In genomic region chr22:21673534-21674321, GRCh38 we compare ENCODE assay signal across 20 cellular contexts.
"Had no signal": no experiment of that assay in that cellular context is flagged by ENCODE, and none has a peak within 500 bp of the region (broad histone marks: within the 10 kb centered on the region; RNA-seq: fewer than 3 reads in every experiment).

No MANE protein-coding gene starts in this region.

- H3K4me1 ChIP-seq: suprapubic skin, transverse colon, uterus had no signal

- H3K36me3 ChIP-seq: uterus had no signal

- FAIRE-seq: colon, endometrium, islet of Langerhans had no signal

- H3K27ac Mint-ChIP-seq: activated naive CD8-positive, alpha-beta T cell treated with anti-CD3 and anti-CD28 coated beads, Interleukin-2, amount 10 ng/mL, durations not matched to agents 7 days and 5 days; mesothelial cell of epicardium; nephron progenitor cell had no signal

- H3K9me3 Mint-ChIP-seq: activated naive CD8-positive, alpha-beta T cell treated with anti-CD3 and anti-CD28 coated beads, Interleukin-2, amount 10 ng/mL, durations not matched to agents 7 days and 5 days; mesothelial cell of epicardium had no signal

- ATAC-seq: activated CD4-positive, CD25-positive, alpha-beta regulatory T cell treated with anti-CD3 and anti-CD28 coated beads, Interleukin-2, amount 50 U/mL, for 24 hours; left colon; SK-N-SH treated with all-trans-retinoic acid at 6 μM for 48 hours; stimulated activated naive CD8-positive, alpha-beta T cell treated with anti-CD3 and anti-CD28 coated beads, Interleukin-15, Interleukin-2, amounts not matched to agents 100 U/mL and 50 U/mL, for 24 hours had no signal

- DNase-seq: activated CD4-positive, alpha-beta T cell treated with anti-CD3 and anti-CD28 coated beads, Interleukin-2, amount 50 U/mL, for 1 hour; activated naive CD8-positive, alpha-beta T cell treated with anti-CD3 and anti-CD28 coated beads, Interleukin-2, amount 10 ng/mL, durations not matched to agents 7 days and 5 days; amygdala; left colon; nephron progenitor cell; retina; stimulated activated CD4-positive, alpha-beta T cell treated with anti-CD3 and anti-CD28 coated beads, Interleukin-12 subunit alpha, Interleukin-12 subunit beta, amount 100 ng/mL, for 4 hours; stimulated activated CD4-positive, alpha-beta T cell treated with anti-CD3 and anti-CD28 coated beads, Interleukin-1b, Interleukin-23, amount 100 ng/mL, for 48 hours; stimulated activated naive CD8-positive, alpha-beta T cell treated with anti-CD3 and anti-CD28 coated beads, Interleukin-15, Interleukin-2, amounts not matched to agents 100 U/mL and 50 U/mL, for 24 hours; T1000; transverse colon; uterus had no signal

- H3K27me3 ChIP-seq: suprapubic skin, transverse colon, uterus had no signal

- H3K4me1 Mint-ChIP-seq: mesothelial cell of epicardium, nephron progenitor cell had no signal

- H3K27me3 Mint-ChIP-seq: activated naive CD8-positive, alpha-beta T cell treated with anti-CD3 and anti-CD28 coated beads, Interleukin-2, amount 10 ng/mL, durations not matched to agents 7 days and 5 days had no signal

- H3K9me3 ChIP-seq: suprapubic skin, transverse colon, uterus had no signal

- H3K4me3 ChIP-seq: lung, suprapubic skin, transverse colon, uterus had no signal

- H3K27ac ChIP-seq: suprapubic skin, transverse colon, uterus had no signal

- H3K4me3 Mint-ChIP-seq: activated naive CD8-positive, alpha-beta T cell treated with anti-CD3 and anti-CD28 coated beads, Interleukin-2, amount 10 ng/mL, durations not matched to agents 7 days and 5 days; mesothelial cell of epicardium; nephron progenitor cell had no signal
